26 cellular contexts compared by ENCODE assay signal in the genomic region with DNA sequence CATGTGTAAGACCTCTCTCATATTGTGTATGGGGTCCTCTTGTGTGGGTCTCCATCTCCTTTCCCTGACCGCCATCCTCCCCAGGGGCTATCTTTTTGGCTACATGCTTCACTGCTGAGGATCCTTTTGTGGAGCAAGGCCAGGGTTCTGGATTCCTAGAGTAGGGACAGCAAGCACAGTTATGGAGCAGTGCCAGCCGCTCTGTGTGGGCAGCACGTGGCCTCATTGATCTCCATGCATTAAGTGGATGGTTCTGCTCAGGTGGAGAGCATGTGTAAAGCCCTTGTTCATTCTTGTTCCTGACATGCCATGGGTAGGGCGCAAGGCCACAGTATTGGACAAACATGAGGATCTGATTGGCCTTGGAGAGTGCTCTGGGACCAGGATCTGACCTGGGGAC.
"Had no signal": no experiment of that assay in that cellular context is flagged by ENCODE, and none has a peak within 500 bp of the region (broad histone marks: within the 10 kb centered on the region; RNA-seq: fewer than 3 reads in every experiment).

No MANE protein-coding gene starts in this region.

- DNase-seq: activated CD4-positive, alpha-beta T cell treated with anti-CD3 and anti-CD28 coated beads for 36 hours; activated CD4-positive, alpha-beta T cell treated with anti-CD3 and anti-CD28 coated beads, Interleukin-2, amount 50 U/mL, for 1 hour; activated CD8-positive, alpha-beta T cell treated with anti-CD3 and anti-CD28 coated beads for 36 hours; activated gamma-delta T cell treated with Interleukin-2 at 50 U/mL for 16 hours; activated naive CD4-positive, alpha-beta T cell treated with anti-CD3 and anti-CD28 coated beads, Interleukin-2, amount 10 ng/mL, durations not matched to agents 7 days and 5 days; activated naive CD8-positive, alpha-beta T cell treated with anti-CD3 and anti-CD28 coated beads for 36 hours; activated T-cell treated with anti-CD3 and anti-CD28 coated beads for 4 hours; activated T-cell treated with anti-CD3 and anti-CD28 coated beads, Interleukin-2, amount 50 U/mL, for 48 hours; brain microvascular endothelial cell; Karpas-422; MM.1S; NCI-H1105; NCI-H1436; NCI-H1694 treated with DMSO at 0.1 percent for 48 hours; NCI-H2029 treated with DMSO at 0.1 percent for 48 hours; NCI-H446; NCI-H524; Right ventricle myocardium superior; SJCRH30; SK-N-SH; T-helper 1 cell; WERI-Rb-1 had no signal

- H3K27me3 ChIP-seq: brain microvascular endothelial cell, Peyer's patch, SJCRH30 had no signal

- H3K9ac ChIP-seq: SK-N-SH had no signal

- H3K27ac ChIP-seq: brain microvascular endothelial cell, Peyer's patch, RWPE1, SJCRH30, WERI-Rb-1 had no signal

- H3K27ac Mint-ChIP-seq: activated CD4-positive, alpha-beta T cell treated with anti-CD3 and anti-CD28 coated beads for 36 hours; activated CD8-positive, alpha-beta T cell treated with anti-CD3 and anti-CD28 coated beads for 36 hours; activated naive CD4-positive, alpha-beta T cell treated with anti-CD3 and anti-CD28 coated beads, Interleukin-2, amount 10 ng/mL, durations not matched to agents 7 days and 5 days; activated naive CD8-positive, alpha-beta T cell treated with anti-CD3 and anti-CD28 coated beads for 36 hours; activated T-helper 17 cell treated with anti-CD3 and anti-CD28 coated beads, Interleukin-2, amount 50 U/mL, for 72 hours had no signal

- H3K9me3 ChIP-seq: Peyer's patch had no signal

- H3K4me3 ChIP-seq: K562, Peyer's patch, SJCRH30 had no signal

- H3K4me1 ChIP-seq: SJCRH30 had no signal

- H3K4me3 Mint-ChIP-seq: activated CD4-positive, alpha-beta T cell treated with anti-CD3 and anti-CD28 coated beads for 36 hours; activated CD8-positive, alpha-beta T cell treated with anti-CD3 and anti-CD28 coated beads for 36 hours; activated naive CD4-positive, alpha-beta T cell treated with anti-CD3 and anti-CD28 coated beads, Interleukin-2, amount 10 ng/mL, durations not matched to agents 7 days and 5 days; activated naive CD8-positive, alpha-beta T cell treated with anti-CD3 and anti-CD28 coated beads for 36 hours; activated T-helper 17 cell treated with anti-CD3 and anti-CD28 coated beads, Interleukin-2, amount 50 U/mL, for 72 hours had no signal

- H3K27me3 Mint-ChIP-seq: activated CD4-positive, alpha-beta T cell treated with anti-CD3 and anti-CD28 coated beads for 36 hours; activated CD8-positive, alpha-beta T cell treated with anti-CD3 and anti-CD28 coated beads for 36 hours; activated naive CD4-positive, alpha-beta T cell treated with anti-CD3 and anti-CD28 coated beads, Interleukin-2, amount 10 ng/mL, durations not matched to agents 7 days and 5 days; activated naive CD8-positive, alpha-beta T cell treated with anti-CD3 and anti-CD28 coated beads for 36 hours; activated T-helper 17 cell treated with anti-CD3 and anti-CD28 coated beads, Interleukin-2, amount 50 U/mL, for 72 hours had no signal

- H3K4me2 ChIP-seq: SK-N-SH had no signal

- ATAC-seq: activated CD4-positive, alpha-beta T cell treated with anti-CD3 and anti-CD28 coated beads for 36 hours; activated CD8-positive, alpha-beta T cell treated with anti-CD3 and anti-CD28 coated beads for 36 hours; activated T-helper 17 cell treated with anti-CD3 and anti-CD28 coated beads, Interleukin-2, amount 50 U/mL, for 72 hours; K562 had no signal

- H3K36me3 ChIP-seq: brain microvascular endothelial cell, Peyer's patch, SJCRH30, WERI-Rb-1 had no signal
